Comparison of ENCODE assay signal across 8 cellular contexts in the genomic region with DNA sequence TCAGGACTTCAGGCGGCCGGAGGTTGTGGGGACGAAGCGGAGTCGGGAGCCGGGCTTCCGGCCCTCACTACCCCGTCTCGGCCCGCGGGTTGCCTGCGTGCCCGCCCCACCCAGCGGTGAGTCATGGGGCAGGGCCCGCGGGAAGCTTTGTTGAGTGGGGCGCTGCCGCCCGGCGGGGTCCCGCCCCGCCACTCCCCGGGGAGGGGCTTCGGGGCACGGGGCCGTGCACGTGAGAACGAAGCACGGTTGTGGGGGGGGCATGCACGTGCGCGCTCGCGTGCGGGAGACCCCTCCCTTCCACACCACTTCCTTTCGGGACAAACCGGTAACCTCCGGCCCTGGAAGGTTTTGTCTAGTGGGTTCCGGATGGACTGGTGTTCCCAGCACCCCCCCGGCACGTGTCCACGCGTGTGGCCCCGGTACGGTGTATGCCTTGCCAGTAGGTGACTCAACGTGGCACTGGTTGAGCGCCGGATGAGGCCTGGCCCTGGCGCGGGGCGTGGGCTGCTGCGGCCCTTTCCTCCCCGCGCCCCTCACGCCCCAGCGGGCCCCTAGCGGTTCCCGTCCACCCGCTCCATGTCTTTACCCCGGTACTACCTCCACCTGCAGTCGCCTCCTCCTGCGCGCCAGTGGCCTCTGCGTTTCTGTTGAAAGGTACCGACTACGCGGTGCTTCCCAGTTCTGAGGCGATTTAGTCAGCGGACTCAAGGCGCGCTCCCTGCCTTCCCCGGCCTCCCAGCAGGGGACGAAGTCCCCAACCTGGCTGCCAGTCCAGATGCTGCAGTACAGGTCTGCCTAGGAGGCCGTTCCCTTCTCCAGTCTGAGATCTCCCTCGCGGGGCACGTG. TPM values are rescaled to one million over a fixed set of nuclear protein-coding genes. Genes with fewer than 3 reads are reported as not detected.
A peak's percentile ranks its signal among the peaks of the same experiment; 100 is the strongest.
DNase-seq lines count a peak whose midpoint lies in the region; ATAC-seq, FAIRE-seq and TF ChIP-seq lines count a peak whose summit lies in the region.

No MANE protein-coding gene starts in this region.

- no peak for FAIRE-seq in D721Med (lab: Jason Lieb, UNC)

- ATAC-seq in GM19467 (IDR thresholded peaks at IDR 0.05; ENCODE audit: unreplicated experiment): peak; percentile 79

- no peak for TF ChIP-seq CTCF in D721Med (IDR thresholded peaks at IDR 0.05; ENCODE audit: insufficient read depth, missing control alignments)

- in situ Hi-C loops in Caki2 (cut with HindIII; ENCODE audit: low pct_unique_long_range_greater_than_20kb, low sequenced_read_pairs): no loop called here

- H3K27ac ChIP-seq in skin epidermis: peak overlapping the region; percentile 88 to 100 (median 96)

- DNase-seq in Caki2 (ENCODE audit: low read depth): peak; percentile 94
- peak; percentile 93 for DNase-seq in HK-2 (ENCODE audit: unreplicated experiment)
- peak; percentile 94 for DNase-seq in T1000 (lab: John Stamatoyannopoulos, UW)
- DNase-seq in astrocyte of the hippocampus (ENCODE audit: low read depth, low spot score): peak; percentile 94
- DNase-seq in D721Med (ENCODE audit: insufficient read length, low spot score): no peak

- H3K4me3 ChIP-seq in iPS-11a (ENCODE audit: low read depth, low read length) (peak overlapping the region; percentile 53), skin epidermis (peak overlapping the region; percentile 51 to 73 (median 62))

RNA-seq across cellular contexts. Expression of a gene that starts 3.1 kb away (rescaled TPM):
- total RNA-seq in Caki2 (2014; rRNA removed; shearing (Covaris generic); ENCODE audit: low replicate concordance): not detected in 2 replicates

RNA-seq across cellular contexts. Expression of a gene that starts 13.0 kb away (rescaled TPM):
- total RNA-seq in Caki2 (2014; rRNA removed; shearing (Covaris generic); ENCODE audit: low replicate concordance): 245 and 315 TPM in 2 replicates

RNA-seq across cellular contexts. Expression of a gene that starts 14.0 kb away (rescaled TPM):
- 4.8 and 14.5 TPM in 2 replicates for total RNA-seq in Caki2 (2014; rRNA removed; shearing (Covaris generic); ENCODE audit: low replicate concordance)

RNA-seq across cellular contexts. Expression of a gene that starts 48.7 kb away (rescaled TPM):
- not detected in 2 replicates for total RNA-seq in Caki2 (2014; rRNA removed; shearing (Covaris generic); ENCODE audit: low replicate concordance)
